In genomic region chr11:66268953-66269906, GRCh38 we compare ENCODE assay signal across 1 cellular context.
TF ChIP-seq lines count a peak whose summit lies in the region.

No MANE protein-coding gene starts in this region.

TF ChIP-seq in H1, 55 proteins besides CTCF, POLR2A, EP300 and RAD21:
- 0 out of 2 replicates have a peak, but pooled peaks have one; percentile 17 for TF ChIP-seq CREB1 (IDR thresholded peaks at IDR 0.05)
- no peak for TF ChIP-seq RXRA (IDR thresholded peaks at IDR 0.05; ENCODE audit: insufficient read depth, low read depth, low read length)
- no peak for TF ChIP-seq CHD1 (IDR thresholded peaks at IDR 0.05; ENCODE audit: low read depth, low read length)
- TF ChIP-seq, protein P1, sequence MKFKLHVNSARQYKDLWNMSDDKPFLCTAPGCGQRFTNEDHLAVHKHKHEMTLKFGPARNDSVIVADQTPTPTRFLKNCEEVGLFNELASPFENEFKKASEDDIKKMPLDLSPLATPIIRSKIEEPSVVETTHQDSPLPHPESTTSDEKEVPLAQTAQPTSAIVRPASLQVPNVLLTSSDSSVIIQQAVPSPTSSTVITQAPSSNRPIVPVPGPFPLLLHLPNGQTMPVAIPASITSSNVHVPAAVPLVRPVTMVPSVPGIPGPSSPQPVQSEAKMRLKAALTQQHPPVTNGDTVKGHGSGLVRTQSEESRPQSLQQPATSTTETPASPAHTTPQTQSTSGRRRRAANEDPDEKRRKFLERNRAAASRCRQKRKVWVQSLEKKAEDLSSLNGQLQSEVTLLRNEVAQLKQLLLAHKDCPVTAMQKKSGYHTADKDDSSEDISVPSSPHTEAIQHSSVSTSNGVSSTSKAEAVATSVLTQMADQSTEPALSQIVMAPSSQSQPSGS (IDR thresholded peaks at IDR 0.05; ENCODE audit: low read length): no peak
- TF ChIP-seq KDM4A (IDR thresholded peaks at IDR 0.05; ENCODE audit: low read depth, low read length, severe bottlenecking): no peak
- 0 out of 2 replicates have a peak, but pooled peaks have one; percentile 32 for TF ChIP-seq RBBP5 (IDR thresholded peaks at IDR 0.05; ENCODE audit: borderline replicate concordance, low read depth, low read length)
- 0 out of 4 replicates have a peak, but pooled peaks of 1 of the 2 experiments have one; percentile 60 for TF ChIP-seq HDAC2 (IDR thresholded peaks at IDR 0.05; ENCODE audit: borderline replicate concordance in 1 of 2, low read depth in 2 of 2, low read length in 2 of 2)
- TF ChIP-seq NANOG (IDR thresholded peaks at IDR 0.05; ENCODE audit: insufficient read depth, low read depth, low read length, poor library complexity, severe bottlenecking): no peak
- TF ChIP-seq CHD2 (IDR thresholded peaks at IDR 0.05; ENCODE audit: low read length): no peak
- TF ChIP-seq GABPA (IDR thresholded peaks at IDR 0.05; ENCODE audit: borderline replicate concordance, insufficient read depth, low read length): no peak; the same call in 1 of the 2 replicates
- TF ChIP-seq RFX5 (IDR thresholded peaks at IDR 0.05; ENCODE audit: borderline replicate concordance, low read depth, low read length): no peak
- TF ChIP-seq CEBPB (IDR thresholded peaks at IDR 0.05; ENCODE audit: low read depth, low read length): no peak
- peak in 1 of 2 experiments; percentile 19; a peak in 3 of 4 replicates for TF ChIP-seq SIN3A (conservative IDR thresholded peaks at IDR 0.05 in 1 of 2, IDR thresholded peaks at IDR 0.05 in 1 of 2; ENCODE audit: low read depth in 1 of 2, low read length in 2 of 2)
- TF ChIP-seq ATF3 (IDR thresholded peaks at IDR 0.05; ENCODE audit: insufficient read depth, low read depth, low read length): no peak
- TF ChIP-seq SAP30 (IDR thresholded peaks at IDR 0.05; ENCODE audit: insufficient read depth, insufficient replicate concordance, low read length): peak; percentile 37
- TF ChIP-seq, protein P2, sequence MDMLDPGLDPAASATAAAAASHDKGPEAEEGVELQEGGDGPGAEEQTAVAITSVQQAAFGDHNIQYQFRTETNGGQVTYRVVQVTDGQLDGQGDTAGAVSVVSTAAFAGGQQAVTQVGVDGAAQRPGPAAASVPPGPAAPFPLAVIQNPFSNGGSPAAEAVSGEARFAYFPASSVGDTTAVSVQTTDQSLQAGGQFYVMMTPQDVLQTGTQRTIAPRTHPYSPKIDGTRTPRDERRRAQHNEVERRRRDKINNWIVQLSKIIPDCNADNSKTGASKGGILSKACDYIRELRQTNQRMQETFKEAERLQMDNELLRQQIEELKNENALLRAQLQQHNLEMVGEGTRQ (IDR thresholded peaks at IDR 0.05; ENCODE audit: low read length): no peak
- peak; percentile 78 for TF ChIP-seq PHF8 (conservative IDR thresholded peaks at IDR 0.05; ENCODE audit: low read depth, low read length)
- no peak for TF ChIP-seq JUN (IDR thresholded peaks at IDR 0.05; ENCODE audit: low read depth, low read length)
